In the genomic region with DNA sequence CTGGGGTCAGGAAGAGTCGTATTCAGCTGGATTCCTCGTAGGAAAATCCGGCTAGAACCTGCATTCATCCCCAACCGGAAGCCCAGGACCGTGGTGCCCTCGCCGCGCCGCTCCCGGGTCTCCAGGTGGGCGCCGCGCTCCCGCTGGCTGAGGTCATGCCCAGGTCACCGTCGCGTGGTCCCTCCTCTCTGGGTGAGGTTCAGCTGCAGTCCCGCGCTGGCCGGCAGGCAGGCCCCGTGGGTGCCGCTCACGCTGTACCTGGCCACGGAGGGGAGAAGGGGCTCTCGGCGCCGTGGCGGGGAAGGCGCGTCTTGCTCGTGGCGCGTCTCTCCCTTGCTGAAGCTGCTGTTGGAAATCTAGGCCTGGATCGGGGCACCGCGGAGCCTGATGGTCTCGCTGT, we compare ENCODE assay signal across 1 cellular context.
TF ChIP-seq lines count a peak whose summit lies in the region.

No MANE protein-coding gene starts in this region.

TF ChIP-seq in GM23338, 12 proteins besides CTCF, POLR2A, EP300 and RAD21 (continued from another document):
- no peak for TF ChIP-seq ZNF462 (CRISPR knock-in tag; IDR thresholded peaks at IDR 0.05)
- TF ChIP-seq ZNF331 (CRISPR knock-in tag; IDR thresholded peaks at IDR 0.05; ENCODE audit: low read depth): no peak
- TF ChIP-seq CREB1 (CRISPR knock-in tag; IDR thresholded peaks at IDR 0.05; ENCODE audit: low read depth): no peak
- TF ChIP-seq JUNB (IDR thresholded peaks at IDR 0.05; ENCODE audit: unreplicated experiment): no peak
- no peak for TF ChIP-seq NANOG (IDR thresholded peaks at IDR 0.05; ENCODE audit: borderline replicate concordance)
- no peak for TF ChIP-seq EZH2phosphoT487 (IDR thresholded peaks at IDR 0.05; ENCODE audit: unreplicated experiment)
